Comparison of ENCODE assay signal across 12 cellular contexts in genomic region chr15:49855917-49856637, GRCh38.
DNase-seq lines count a peak whose midpoint lies in the region; ATAC-seq and TF ChIP-seq lines count a peak whose summit lies in the region.
"Had no signal": no experiment of that assay in that cellular context is flagged by ENCODE, and none has a peak within 500 bp of the region (broad histone marks: within the 10 kb centered on the region; RNA-seq: fewer than 3 reads in every experiment).

No MANE protein-coding gene starts in this region.

- TF ChIP-seq CTCF in IMR-90 (conservative IDR thresholded peaks at IDR 0.05; ENCODE audit: low read depth, low read length), result no peak
- TF ChIP-seq CTCF in brain microvascular endothelial cell (IDR thresholded peaks at IDR 0.05; ENCODE audit: low read depth, low read length, missing control alignments), result no peak
- TF ChIP-seq CTCF in liver (IDR thresholded peaks at IDR 0.05; ENCODE audit: low read depth, low read length, missing input control), result no peak
- TF ChIP-seq CTCF in upper lobe of left lung (IDR thresholded peaks at IDR 0.05), result no peak

- H3K4me2 ChIP-seq in IMR-90 (ENCODE audit: low read depth, low read length), result no peak overlapping the region

- no peak for TF ChIP-seq POLR2A in IMR-90 (IDR thresholded peaks at IDR 0.05; ENCODE audit: low read depth, low read length)
- no peak for TF ChIP-seq POLR2A in upper lobe of left lung (IDR thresholded peaks at IDR 0.05)

- H4K91ac ChIP-seq in IMR-90 (ENCODE audit: insufficient read depth, low read depth, low read length), result no peak overlapping the region; the same call in 1 of the 2 replicates

- H3K27me3 ChIP-seq in IMR-90 (ENCODE audit: control insufficient read depth, insufficient read depth, low read length) (no peaks in the 10 kb centered on the region), brain microvascular endothelial cell (replicated peaks) (no peaks in the 10 kb centered on the region), liver (ENCODE audit: control insufficient read depth in 4 of 4, insufficient read depth in 4 of 4, low read length in 3 of 4) (no peaks in the 10 kb centered on the region), upper lobe of left lung (no peaks in the 10 kb centered on the region)
- H3K27me3 ChIP-seq: Peyer's patch had no signal

- H4K5ac ChIP-seq in IMR-90 (ENCODE audit: low read depth, low read length), result peak overlapping the region; percentile 88

- H3K18ac ChIP-seq in IMR-90 (ENCODE audit: low read depth, low read length), result peak overlapping the region; percentile 100

- no peak overlapping the region; the same call in 1 of the 2 replicates for H3K56ac ChIP-seq in IMR-90 (ENCODE audit: extremely low read depth, insufficient read depth, low read length)

- peak; percentile 74 for ATAC-seq in IMR-90 (ENCODE audit: low read depth)
- ATAC-seq in upper lobe of left lung (ENCODE audit: low FRiP score in 2 of 2), result peak; percentile 37 to 91
- ATAC-seq in activated CD4-positive, CD25-positive, alpha-beta regulatory T cell treated with anti-CD3 and anti-CD28 coated beads, Interleukin-2, amount 50 U/mL, for 24 hours, result no peak
- no peak for ATAC-seq in HG03571 (IDR thresholded peaks at IDR 0.05; ENCODE audit: unreplicated experiment)

- no peak overlapping the region; the same call in 1 of the 2 replicates for H2BK20ac ChIP-seq in IMR-90 (ENCODE audit: low read depth, low read length)

- TF ChIP-seq EP300 in upper lobe of left lung (IDR thresholded peaks at IDR 0.05), result no peak

- no peaks in the 10 kb centered on the region for H4K20me1 ChIP-seq in IMR-90 (ENCODE audit: insufficient read depth, low read length)

- DNase-seq in IMR-90 (peak; percentile 99), brain microvascular endothelial cell (peak; percentile 91), upper lobe of left lung (no peak), T-helper 2 cell (no peak)
- DNase-seq: activated CD4-positive, alpha-beta T cell treated with anti-CD3 and anti-CD28 coated beads for 4 hours; activated gamma-delta T cell treated with Interleukin-2 at 50 U/mL for 16 hours; kidney; NCI-H2029; Peyer's patch had no signal

- no peak overlapping the region for H2AK9ac ChIP-seq in IMR-90 (replicated peaks; ENCODE audit: low read depth, low read length, poor library complexity)

- peak; percentile 17; the same call in 1 of the 2 replicates for TF ChIP-seq RAD21 in IMR-90 (IDR thresholded peaks at IDR 0.05; ENCODE audit: low read length)
- TF ChIP-seq RAD21 in liver (IDR thresholded peaks at IDR 0.05), result peak in 1 of 2 donors; percentile 35

- no peak overlapping the region for H3K4me3 ChIP-seq in IMR-90 (ENCODE audit: insufficient read depth, low read depth, low read length)
- H3K4me3 ChIP-seq in brain microvascular endothelial cell (ENCODE audit: low read depth, low read length), result no peak overlapping the region
- H3K4me3 ChIP-seq in liver (ENCODE audit: low read depth in 1 of 3, low read length in 3 of 3), result no peak overlapping the region
- H3K4me3 ChIP-seq in upper lobe of left lung, result no peak overlapping the region
- H3K4me3 ChIP-seq: Peyer's patch had no signal

- H3K9ac ChIP-seq in IMR-90 (ENCODE audit: low read depth, low read length) (no peak overlapping the region; the same call in 1 of the 2 replicates), liver (ENCODE audit: low read depth in 1 of 2, low read length in 2 of 2) (no peak overlapping the region)

- H3K4me1 ChIP-seq in IMR-90 (ENCODE audit: control insufficient read depth, insufficient read depth, low read length) (peaks cover 24% of the 10 kb centered on the region), liver (ENCODE audit: control insufficient read depth in 4 of 4, insufficient read depth in 4 of 4, low read length in 3 of 4) (no peaks in the 10 kb centered on the region), upper lobe of left lung (no peaks in the 10 kb centered on the region)
- H3K4me1 ChIP-seq: Peyer's patch had no signal

- H2BK15ac ChIP-seq in IMR-90 (ENCODE audit: low read depth, low read length), result no peak overlapping the region; the same call in 1 of the 3 replicates

- no CpG with 5 or more reads among the region's 4 CpGs for WGBS in IMR-90 (ENCODE audit: extremely low coverage in 2 of 2, insufficient read length in 1 of 2), 2 experiments
- 65% methylated on average over 4 of the region's 4 CpGs for WGBS in liver
- WGBS in upper lobe of left lung, 2 donors, result 53 to 56% methylated on average over 4 of the region's 4 CpGs

- no peaks in the 10 kb centered on the region for H3K9me3 ChIP-seq in IMR-90 (ENCODE audit: control insufficient read depth, insufficient read depth, low read length)
- H3K9me3 ChIP-seq in liver (ENCODE audit: control insufficient read depth in 4 of 4, low read length in 3 of 4), result no peaks in the 10 kb centered on the region
- no peaks in the 10 kb centered on the region for H3K9me3 ChIP-seq in upper lobe of left lung
- H3K9me3 ChIP-seq: Peyer's patch had no signal

- H3K14ac ChIP-seq in IMR-90 (replicated peaks; ENCODE audit: low read depth, low read length), result no peak overlapping the region

- no peak overlapping the region for H2AK5ac ChIP-seq in IMR-90 (ENCODE audit: low read depth, low read length)

- in situ Hi-C loops in IMR-90 (cut with MboI; ENCODE audit: low sequenced_read_pairs), result no loop called here
- in situ Hi-C loops in brain microvascular endothelial cell (cut with HindIII; ENCODE audit: low pct_ligation_motif_present, low sequenced_read_pairs), result no loop called here

- no peak overlapping the region for H2AFZ ChIP-seq in IMR-90 (replicated peaks; ENCODE audit: low read length, poor library complexity)

- peak overlapping the region; percentile 89 to 90; a peak in 3 of 4 replicates for H4K8ac ChIP-seq in IMR-90 (ENCODE audit: low read depth in 2 of 2, low read length in 2 of 2)

- dilution Hi-C loops in IMR-90 (cut with HindIII; ENCODE audit: low sequenced_read_pairs, unreplicated experiment), result no loop called here

- intact Hi-C loops in IMR-90 (cut with micrococcal nuclease), result loop anchor here (2.0 to 10.0 kb wide), 4 partner anchors 147 to 621 kb away; no protein-coding TSS in a partner anchor

- no peaks in the 10 kb centered on the region for H3K79me1 ChIP-seq in IMR-90 (ENCODE audit: low read depth in 1 of 2, low read length in 2 of 2)

- POLR2A ChIA-PET in IMR-90 (lab: Charles Lee; ENCODE audit: unreplicated experiment), result no interaction called here

- H3K9me1 ChIP-seq in IMR-90 (ENCODE audit: insufficient read depth, low read length), result no peaks in the 10 kb centered on the region

- H3K36me3 ChIP-seq in IMR-90 (ENCODE audit: control insufficient read depth, insufficient read depth, low read length) (no peaks in the 10 kb centered on the region), brain microvascular endothelial cell (replicated peaks) (no peaks in the 10 kb centered on the region), liver (ENCODE audit: control insufficient read depth in 4 of 4, insufficient read depth in 3 of 4, low read depth in 1 of 4, low read length in 3 of 4) (peaks cover 0 to 4% (median 1%) of the 10 kb centered on the region in 4 donors), upper lobe of left lung (no peaks in the 10 kb centered on the region)
- H3K36me3 ChIP-seq: Peyer's patch had no signal

- no TSS peak for BruUV-seq in IMR-90 (replicated peaks; lab: Mats Ljungman, UMichigan)

- CTCF ChIA-PET in IMR-90 (lab: Yijun Ruan, JAX), result interaction anchor here (0.6 kb wide), 1 partner anchor 132 kb away, joined by 3 read pairs; no protein-coding TSS in a partner anchor

- no peak overlapping the region for H3K23ac ChIP-seq in IMR-90 (ENCODE audit: low read depth, low read length)

- H2BK5ac ChIP-seq in IMR-90 (ENCODE audit: low read depth, low read length, poor library complexity, severe bottlenecking), result peak overlapping the region; percentile 93

- peak overlapping the region; percentile 71; the same call in 1 of the 2 replicates for H2BK120ac ChIP-seq in IMR-90 (ENCODE audit: low read depth, low read length)

- H3K27ac ChIP-seq in IMR-90 (ENCODE audit: insufficient read depth, low read length) (peak overlapping the region; percentile 100; the same call in 1 of the 2 replicates), brain microvascular endothelial cell (peak overlapping the region; percentile 57), liver (ENCODE audit: low read depth in 1 of 2, low read length in 2 of 2) (no peak overlapping the region), upper lobe of left lung (no peak overlapping the region)

- no peak overlapping the region; the same call in 1 of the 2 replicates for H3K4ac ChIP-seq in IMR-90 (ENCODE audit: low read depth, low read length)

TF ChIP-seq in IMR-90, 13 proteins besides CTCF, POLR2A, EP300 and RAD21 (continues in another document):
- no peak for TF ChIP-seq MXI1 (IDR thresholded peaks at IDR 0.05; ENCODE audit: borderline replicate concordance, low read depth, low read length)
- peak; percentile 100 for TF ChIP-seq RCOR1 (IDR thresholded peaks at IDR 0.05; ENCODE audit: insufficient replicate concordance, low read length)
- TF ChIP-seq ELK1 (IDR thresholded peaks at IDR 0.05; ENCODE audit: borderline replicate concordance, low read depth, low read length), result no peak

TF ChIP-seq in liver, 16 proteins besides CTCF, POLR2A, EP300 and RAD21 (continues in another document):
- no peak for TF ChIP-seq EGR1 (IDR thresholded peaks at IDR 0.05; ENCODE audit: low read depth in 2 of 2)
- TF ChIP-seq REST (IDR thresholded peaks at IDR 0.05), result no peak
- TF ChIP-seq SP1 (IDR thresholded peaks at IDR 0.05), result peak; percentile 30
- TF ChIP-seq YY1 (IDR thresholded peaks at IDR 0.05), result no peak
- TF ChIP-seq HNF4A (conservative IDR thresholded peaks at IDR 0.05), result no peak

Comparison
In these comparisons a context has a peak if more than half of its experiments do, and no peak if none do; other contexts are left out.
1. ATAC-seq: peak in IMR-90 (single experiment) and upper lobe of left lung (2 of 2); none in activated CD4-positive, CD25-positive, alpha-beta regulatory T cell treated with anti-CD3 and anti-CD28 coated beads, Interleukin-2, amount 50 U/mL, for 24 hours (0 of 2) and HG03571 (single experiment).
2. DNase-seq: peak in IMR-90 (single experiment) and brain microvascular endothelial cell (single experiment); none in upper lobe of left lung (0 of 2) and T-helper 2 cell (0 of 5).
3. H3K27ac ChIP-seq: peak in IMR-90 (single experiment) and brain microvascular endothelial cell (single experiment); none in liver (0 of 2) and upper lobe of left lung (0 of 4).